Comparison of ENCODE assay signal across 8 cellular contexts in the genomic region with DNA sequence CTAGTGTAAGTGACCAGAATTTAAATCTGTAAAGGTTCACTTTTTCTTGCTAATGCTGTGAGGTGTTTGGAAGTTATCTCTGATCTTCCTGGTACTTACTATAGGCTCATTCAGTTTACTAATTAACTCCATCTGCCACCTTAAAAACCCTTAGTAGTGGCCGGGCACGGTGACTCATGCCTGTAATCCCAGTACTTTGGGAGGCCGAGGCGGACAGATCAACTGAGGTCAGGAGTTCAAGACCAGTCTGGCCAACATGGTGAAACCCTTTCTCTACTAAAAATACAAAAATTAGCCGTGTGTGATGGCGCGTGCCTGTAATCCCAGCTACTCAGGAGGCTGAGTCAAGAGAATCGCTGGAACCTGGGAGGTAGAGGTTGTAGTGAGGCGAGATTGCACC. TPM values are rescaled to one million over a fixed set of nuclear protein-coding genes. Genes with fewer than 3 reads are reported as not detected.
A peak's percentile ranks its signal among the peaks of the same experiment; 100 is the strongest.
DNase-seq lines count a peak whose midpoint lies in the region; ATAC-seq and TF ChIP-seq lines count a peak whose summit lies in the region.
"Not testable (repeated sequence)": the region's sequence is repeated elsewhere in the genome, so short reads cannot be mapped to it uniquely, and the experiment has no call there.

No MANE protein-coding gene starts in this region.

- not testable (repeated sequence) for TF ChIP-seq POLR2A in Peyer's patch (IDR thresholded peaks at IDR 0.05)

- CTCF ChIA-PET in CD4-positive, alpha-beta memory T cell (lab: Charles Lee; ENCODE audit: partially characterized antibody); activated CD4-positive, alpha-beta T cell treated with anti-CD3 and anti-CD28 coated beads, Interleukin-2, amount 10 ng/mL, durations not matched to agents 7 days and 5 days (lab: Charles Lee): not testable (repeated sequence)

- peak overlapping the region; percentile 15 to 99 (median 85) for H3K27ac Mint-ChIP-seq in CD4-positive, alpha-beta memory T cell
- H3K27ac Mint-ChIP-seq in HFFc6 (peak overlapping the region; percentile 71), mesothelial cell of epicardium (peak overlapping the region; percentile 66)
- H3K27ac Mint-ChIP-seq in activated CD4-positive, alpha-beta T cell treated with anti-CD3 and anti-CD28 coated beads, Interleukin-2, amount 10 ng/mL, durations not matched to agents 7 days and 5 days: peak overlapping the region; percentile 25
- peak overlapping the region; percentile 61 for H3K27ac Mint-ChIP-seq in stimulated activated effector memory CD8-positive, alpha-beta T cell treated with anti-CD3 and anti-CD28 coated beads, Interleukin-12 subunit alpha, Interleukin-12 subunit beta, amount 100 ng/mL, for 72 hours

- not testable (repeated sequence) for TF ChIP-seq CTCF in HFFc6 (IDR thresholded peaks at IDR 0.05); Peyer's patch (IDR thresholded peaks at IDR 0.05); mesothelial cell of epicardium (IDR thresholded peaks at IDR 0.05; ENCODE audit: unreplicated experiment)

- not testable (repeated sequence) for H3K4me3 ChIP-seq in CD4-positive, alpha-beta memory T cell (ENCODE audit: low read length in 2 of 2); Peyer's patch; adipocyte (ENCODE audit: low read length)

- intact Hi-C loops in CD4-positive, alpha-beta memory T cell (cut with micrococcal nuclease): not testable (repeated sequence)

- H3K4me1 Mint-ChIP-seq in CD4-positive, alpha-beta memory T cell: peaks cover 47 to 75% (median 58%) of the 10 kb centered on the region in 4 donors
- H3K4me1 Mint-ChIP-seq in HFFc6 (ENCODE audit: low read depth) (peaks cover 53% of the 10 kb centered on the region), mesothelial cell of epicardium (peaks cover 37% of the 10 kb centered on the region)
- peaks cover 75% of the 10 kb centered on the region for H3K4me1 Mint-ChIP-seq in activated CD4-positive, alpha-beta T cell treated with anti-CD3 and anti-CD28 coated beads, Interleukin-2, amount 10 ng/mL, durations not matched to agents 7 days and 5 days
- H3K4me1 Mint-ChIP-seq in stimulated activated effector memory CD8-positive, alpha-beta T cell treated with anti-CD3 and anti-CD28 coated beads, Interleukin-12 subunit alpha, Interleukin-12 subunit beta, amount 100 ng/mL, for 72 hours: peaks cover 76% of the 10 kb centered on the region

- H3K27me3 ChIP-seq in CD4-positive, alpha-beta memory T cell (ENCODE audit: insufficient read depth, low read length); Peyer's patch; adipocyte (replicated peaks; ENCODE audit: control insufficient read depth, insufficient read depth, low read length): not testable (repeated sequence)

- H3K36me3 ChIP-seq in CD4-positive, alpha-beta memory T cell (ENCODE audit: insufficient read depth, low read length); Peyer's patch; adipocyte (ENCODE audit: control insufficient read depth, insufficient read depth, low read length, severe bottlenecking): not testable (repeated sequence)

- not testable (repeated sequence) for ATAC-seq in stimulated activated effector memory CD8-positive, alpha-beta T cell treated with anti-CD3 and anti-CD28 coated beads, Interleukin-12 subunit alpha, Interleukin-12 subunit beta, amount 100 ng/mL, for 72 hours

- H3K9me3 Mint-ChIP-seq in CD4-positive, alpha-beta memory T cell; HFFc6; activated CD4-positive, alpha-beta T cell treated with anti-CD3 and anti-CD28 coated beads, Interleukin-2, amount 10 ng/mL, durations not matched to agents 7 days and 5 days; mesothelial cell of epicardium; stimulated activated effector memory CD8-positive, alpha-beta T cell treated with anti-CD3 and anti-CD28 coated beads, Interleukin-12 subunit alpha, Interleukin-12 subunit beta, amount 100 ng/mL, for 72 hours: not testable (repeated sequence)

- not testable (repeated sequence) for H3K27ac ChIP-seq in CD4-positive, alpha-beta memory T cell (ENCODE audit: low read depth, low read length); Peyer's patch

- not testable (repeated sequence) for DNase-seq in CD4-positive, alpha-beta memory T cell; activated CD4-positive, alpha-beta T cell treated with anti-CD3 and anti-CD28 coated beads, Interleukin-2, amount 10 ng/mL, durations not matched to agents 7 days and 5 days; mesothelial cell of epicardium (ENCODE audit: low spot score in 2 of 2, unreplicated experiment in 2 of 2)
- DNase-seq in HFFc6 (peak; percentile 71), Peyer's patch (peak; percentile 15 to 78 (median 65)), adipocyte (ENCODE audit: low read depth) (peak; percentile 57), fibroblast of the conjunctiva (ENCODE audit: low read depth) (peak; percentile 47)
- peak in 1 of 2 donors; percentile 44 for DNase-seq in stimulated activated effector memory CD8-positive, alpha-beta T cell treated with anti-CD3 and anti-CD28 coated beads, Interleukin-12 subunit alpha, Interleukin-12 subunit beta, amount 100 ng/mL, for 72 hours (ENCODE audit: low spot score in 2 of 2)

- peaks cover 14 to 33% of the 10 kb centered on the region in 2 donors for H3K36me3 Mint-ChIP-seq in CD4-positive, alpha-beta memory T cell
- H3K36me3 Mint-ChIP-seq in HFFc6 (ENCODE audit: low read depth); mesothelial cell of epicardium: not testable (repeated sequence)
- peaks cover 40% of the 10 kb centered on the region for H3K36me3 Mint-ChIP-seq in activated CD4-positive, alpha-beta T cell treated with anti-CD3 and anti-CD28 coated beads, Interleukin-2, amount 10 ng/mL, durations not matched to agents 7 days and 5 days (ENCODE audit: low read depth)
- peaks cover 100% of the 10 kb centered on the region for H3K36me3 Mint-ChIP-seq in stimulated activated effector memory CD8-positive, alpha-beta T cell treated with anti-CD3 and anti-CD28 coated beads, Interleukin-12 subunit alpha, Interleukin-12 subunit beta, amount 100 ng/mL, for 72 hours

- H3K9ac ChIP-seq in adipocyte (ENCODE audit: low read length): not testable (repeated sequence)

- H3K9me3 ChIP-seq in CD4-positive, alpha-beta memory T cell (ENCODE audit: control insufficient read depth in 1 of 2, low read length in 2 of 2); Peyer's patch; adipocyte (ENCODE audit: control insufficient read depth, low read length): not testable (repeated sequence)

- not testable (repeated sequence) for H3K4me3 Mint-ChIP-seq in CD4-positive, alpha-beta memory T cell; activated CD4-positive, alpha-beta T cell treated with anti-CD3 and anti-CD28 coated beads, Interleukin-2, amount 10 ng/mL, durations not matched to agents 7 days and 5 days; mesothelial cell of epicardium
- peak overlapping the region; percentile 47; the same call in 1 of the 2 replicates for H3K4me3 Mint-ChIP-seq in HFFc6
- H3K4me3 Mint-ChIP-seq in stimulated activated effector memory CD8-positive, alpha-beta T cell treated with anti-CD3 and anti-CD28 coated beads, Interleukin-12 subunit alpha, Interleukin-12 subunit beta, amount 100 ng/mL, for 72 hours: peak overlapping the region; percentile 79

- H3K4me1 ChIP-seq in CD4-positive, alpha-beta memory T cell (ENCODE audit: insufficient read depth, low read length): peaks cover 59% of the 10 kb centered on the region
- H3K4me1 ChIP-seq in Peyer's patch (peaks cover 0 to 20% (median 7%) of the 10 kb centered on the region in 4 donors), adipocyte (ENCODE audit: control insufficient read depth, insufficient read depth, low read length) (peaks cover 22% of the 10 kb centered on the region)

- not testable (repeated sequence) for H3K27me3 Mint-ChIP-seq in CD4-positive, alpha-beta memory T cell; HFFc6 (ENCODE audit: insufficient read depth); activated CD4-positive, alpha-beta T cell treated with anti-CD3 and anti-CD28 coated beads, Interleukin-2, amount 10 ng/mL, durations not matched to agents 7 days and 5 days; mesothelial cell of epicardium (ENCODE audit: low read depth)

- POLR2A ChIA-PET in CD4-positive, alpha-beta memory T cell (lab: Charles Lee; ENCODE audit: partially characterized antibody); activated CD4-positive, alpha-beta T cell treated with anti-CD3 and anti-CD28 coated beads, Interleukin-2, amount 10 ng/mL, durations not matched to agents 7 days and 5 days (lab: Charles Lee): not testable (repeated sequence)

RNA-seq across cellular contexts. Expression of gene SYTL3, which starts 7.1 kb away (rescaled TPM):
- total RNA-seq in CD4-positive, alpha-beta memory T cell: 10 to 100 TPM; 22.2 to 24.3 TPM
- 10 to 100 TPM; 11.9 to 13.3 TPM for polyA plus RNA-seq in CD4-positive, alpha-beta memory T cell
- total RNA-seq in HFFc6 (2021; fragmentation: NEBNext Ultra II Directional; extraction: Animal tissue kit (Norgen Biotek cat#: 25700)): 1 to 10 TPM; 3.1 to 5.7 (median 3.9) TPM
- total RNA-seq in Peyer's patch (10 to 100 TPM in 3 of 4 donors, 1 to 10 TPM in 1; 4.8 to 23.1 (median 11.3) TPM), mesothelial cell of epicardium (5.4 to 6.1 TPM (median 5.5 TPM) in 3 replicates)
- total RNA-seq in activated CD4-positive, alpha-beta T cell treated with anti-CD3 and anti-CD28 coated beads, Interleukin-2, amount 10 ng/mL, durations not matched to agents 7 days and 5 days: 10 to 100 TPM; 25.8 to 26.9 TPM

RNA-seq across cellular contexts. Expression of gene DYNLT1, which starts 12.4 kb away (rescaled TPM):
- 10 to 100 TPM; 78.8 to 90.4 TPM for total RNA-seq in CD4-positive, alpha-beta memory T cell
- polyA plus RNA-seq in CD4-positive, alpha-beta memory T cell: 100 to 1,000 TPM in 1 of 2 donors, 10 to 100 TPM in 1; 93.8 to 105 TPM
- total RNA-seq in HFFc6 (2021; fragmentation: NEBNext Ultra II Directional; extraction: Animal tissue kit (Norgen Biotek cat#: 25700)): 100 to 1,000 TPM; 163 to 185 (median 170) TPM
- total RNA-seq in Peyer's patch (100 to 1,000 TPM in 3 of 4 donors, 10 to 100 TPM in 1; 93.8 to 190 (median 146) TPM), mesothelial cell of epicardium (142 to 148 TPM (median 145 TPM) in 3 replicates)
- 100 to 1,000 TPM in 1 of 2 experiments, 10 to 100 TPM in 1; 81.4 to 102 TPM for total RNA-seq in activated CD4-positive, alpha-beta T cell treated with anti-CD3 and anti-CD28 coated beads, Interleukin-2, amount 10 ng/mL, durations not matched to agents 7 days and 5 days

Comparison
In these comparisons a context has a peak if more than half of its experiments do, and no peak if none do; other contexts are left out.
1. H3K27ac Mint-ChIP-seq: peak in every context shown above with its lines; median percentile 85 in CD4-positive, alpha-beta memory T cell; 71 in HFFc6; 66 in mesothelial cell of epicardium; 61 in stimulated activated effector memory CD8-positive, alpha-beta T cell treated with anti-CD3 and anti-CD28 coated beads, Interleukin-12 subunit alpha, Interleukin-12 subunit beta, amount 100 ng/mL, for 72 hours; 25 in activated CD4-positive, alpha-beta T cell treated with anti-CD3 and anti-CD28 coated beads, Interleukin-2, amount 10 ng/mL, durations not matched to agents 7 days and 5 days.